Comparison of ENCODE assay signal across 33 cellular contexts in genomic region chr5:169347786-169348185, GRCh38. TPM values are rescaled to one million over a fixed set of nuclear protein-coding genes. Genes with fewer than 3 reads are reported as not detected.
DNase-seq lines count a peak whose midpoint lies in the region; ATAC-seq and TF ChIP-seq lines count a peak whose summit lies in the region.
"Had no signal": no experiment of that assay in that cellular context is flagged by ENCODE, and none has a peak within 500 bp of the region (broad histone marks: within the 10 kb centered on the region; RNA-seq: fewer than 3 reads in every experiment).

No MANE protein-coding gene starts in this region.

- peaks cover 40% of the 10 kb centered on the region for H3K4me1 Mint-ChIP-seq in chondrocyte (ENCODE audit: low read depth)
- H3K4me1 Mint-ChIP-seq: activated T-helper 17 cell treated with anti-CD3 and anti-CD28 coated beads, Interleukin-2, amount 50 U/mL, for 72 hours; T-cell had no signal

- no peak overlapping the region for H3K27ac Mint-ChIP-seq in chondrocyte (ENCODE audit: unreplicated experiment)
- H3K27ac Mint-ChIP-seq: activated T-helper 17 cell treated with anti-CD3 and anti-CD28 coated beads, Interleukin-2, amount 50 U/mL, for 72 hours; CD4-positive, alpha-beta T cell; T-cell had no signal

- H3K4me1 ChIP-seq in gastroesophageal sphincter: peaks cover 0 to 6% (median 2%) of the 10 kb centered on the region in 3 donors
- no peaks in the 10 kb centered on the region for H3K4me1 ChIP-seq in colonic mucosa
- H3K4me1 ChIP-seq: parathyroid adenoma had no signal

- no peaks in the 10 kb centered on the region for H3K9me3 Mint-ChIP-seq in chondrocyte (ENCODE audit: low read depth)
- H3K9me3 Mint-ChIP-seq: CD4-positive, alpha-beta T cell; T-cell had no signal

- peaks cover 3% of the 10 kb centered on the region for H3K27me3 Mint-ChIP-seq in chondrocyte (ENCODE audit: low read depth)

- no peak overlapping the region for H3K9ac ChIP-seq in colonic mucosa (ENCODE audit: low read depth in 2 of 2, low read length in 2 of 2)
- H3K9ac ChIP-seq: parathyroid adenoma had no signal

- H3K36me3 Mint-ChIP-seq in chondrocyte (ENCODE audit: low read depth): no peaks in the 10 kb centered on the region
- H3K36me3 Mint-ChIP-seq: T-cell had no signal

- 62 to 76% methylated on average over 2 of the region's 2 CpGs for WGBS in gastroesophageal sphincter (ENCODE audit: low coverage in 1 of 2), 2 donors

- H3K9me3 ChIP-seq in gastroesophageal sphincter (no peaks in the 10 kb centered on the region), colonic mucosa (no peaks in the 10 kb centered on the region)
- H3K9me3 ChIP-seq: SJSA1, thyroid gland had no signal

- H3K27ac ChIP-seq in gastroesophageal sphincter: peak overlapping the region in 3 of 4 donors; percentile 17 to 57 (median 51)
- H3K27ac ChIP-seq in colonic mucosa: no peak overlapping the region
- H3K27ac ChIP-seq: parathyroid adenoma, RWPE1, SJSA1, thyroid gland, WERI-Rb-1 had no signal

- ATAC-seq in gastroesophageal sphincter (peak; percentile 39), HG03139 (IDR thresholded peaks at IDR 0.05; ENCODE audit: unreplicated experiment) (no peak), HG02759 (IDR thresholded peaks at IDR 0.05; ENCODE audit: unreplicated experiment) (no peak)
- ATAC-seq: activated T-helper 17 cell treated with anti-CD3 and anti-CD28 coated beads, Interleukin-2, amount 50 U/mL, for 72 hours; stimulated activated naive CD8-positive, alpha-beta T cell treated with anti-CD3 and anti-CD28 coated beads, Interleukin-15, Interleukin-2, amounts not matched to agents 100 U/mL and 50 U/mL, for 24 hours; T-cell had no signal

- H3K4me3 Mint-ChIP-seq in chondrocyte (ENCODE audit: unreplicated experiment): no peak overlapping the region
- H3K4me3 Mint-ChIP-seq: activated T-helper 17 cell treated with anti-CD3 and anti-CD28 coated beads, Interleukin-2, amount 50 U/mL, for 72 hours; CD4-positive, alpha-beta T cell; T-cell had no signal

- intact Hi-C loops in colonic mucosa (cut with DNase I): no loop called here

- no peak for TF ChIP-seq CTCF in gastroesophageal sphincter (IDR thresholded peaks at IDR 0.05)
- no peak for TF ChIP-seq CTCF in chondrocyte (IDR thresholded peaks at IDR 0.05)
- TF ChIP-seq CTCF in colonic mucosa (IDR thresholded peaks at IDR 0.05): no peak

- H3K36me3 ChIP-seq in gastroesophageal sphincter (no peaks in the 10 kb centered on the region), colonic mucosa (no peaks in the 10 kb centered on the region)
- H3K36me3 ChIP-seq: MG63, SJSA1, thyroid gland, WERI-Rb-1 had no signal

- H3K27me3 ChIP-seq in gastroesophageal sphincter (no peaks in the 10 kb centered on the region), colonic mucosa (no peaks in the 10 kb centered on the region)
- H3K27me3 ChIP-seq: MG63, SJSA1, thyroid gland had no signal

- peak; percentile 83 for DNase-seq in GM04503 (ENCODE audit: low read depth)
- DNase-seq in amniotic epithelial cell (ENCODE audit: low read depth): peak; percentile 37
- no peak for DNase-seq in chondrocyte (ENCODE audit: low spot score)
- DNase-seq in colonic mucosa: no peak
- DNase-seq: activated CD4-positive, alpha-beta T cell treated with anti-CD3 and anti-CD28 coated beads for 4 hours; activated naive CD4-positive, alpha-beta T cell treated with anti-CD3 and anti-CD28 coated beads, Interleukin-2, amount 50 U/mL, for 16 hours; AML-193; amygdala; CD4-positive, alpha-beta T cell; DMS79 treated with DMSO at 0.1 percent for 48 hours; effector CD8-positive, alpha-beta T cell; GF-D8; hippocampal formation; KG1; mesendoderm; MG63; NCI-H1105 treated with DMSO at 0.1 percent for 48 hours; NCI-H187 treated with DMSO at 0.1 percent for 48 hours; NCI-H2171 treated with DMSO at 0.1 percent for 48 hours; NCI-H510A; stimulated activated CD4-positive, alpha-beta T cell treated with anti-CD3 and anti-CD28 coated beads, Interleukin-1b, Interleukin-23, amount 100 ng/mL, for 48 hours; stimulated activated naive CD8-positive, alpha-beta T cell treated with anti-CD3 and anti-CD28 coated beads, Interleukin-15, Interleukin-2, amounts not matched to agents 100 U/mL and 50 U/mL, for 24 hours; T-cell; thyroid gland; WERI-Rb-1 had no signal

- TF ChIP-seq POLR2A in gastroesophageal sphincter (IDR thresholded peaks at IDR 0.05): no peak

- no peak for TF ChIP-seq EP300 in gastroesophageal sphincter (IDR thresholded peaks at IDR 0.05)

- no peak overlapping the region for H3K4me3 ChIP-seq in gastroesophageal sphincter
- H3K4me3 ChIP-seq in colonic mucosa: no peak overlapping the region
- H3K4me3 ChIP-seq: MG63, SJSA1, smooth muscle cell, thyroid gland had no signal

RNA-seq across cellular contexts. Expression of gene SLIT3, which starts 46.8 kb away (rescaled TPM):
- total RNA-seq in gastroesophageal sphincter: 10 to 100 TPM; 29.6 to 76.3 (median 31.1) TPM
- 65.8 to 119 TPM (median 116 TPM) in 3 replicates for total RNA-seq in chondrocyte
- total RNA-seq in colonic mucosa: 1 to 10 TPM; 3.4 to 7.6 TPM
- total RNA-seq: CD4-positive, alpha-beta T cell had no signal

Comparison
In these comparisons a context has a peak if more than half of its experiments do, and no peak if none do; other contexts are left out.
1. DNase-seq: peak in GM04503 (single experiment) and amniotic epithelial cell (single experiment); none in chondrocyte (single experiment) and colonic mucosa (single experiment).